Comparison of ENCODE assay signal across 8 cellular contexts in the genomic region with DNA sequence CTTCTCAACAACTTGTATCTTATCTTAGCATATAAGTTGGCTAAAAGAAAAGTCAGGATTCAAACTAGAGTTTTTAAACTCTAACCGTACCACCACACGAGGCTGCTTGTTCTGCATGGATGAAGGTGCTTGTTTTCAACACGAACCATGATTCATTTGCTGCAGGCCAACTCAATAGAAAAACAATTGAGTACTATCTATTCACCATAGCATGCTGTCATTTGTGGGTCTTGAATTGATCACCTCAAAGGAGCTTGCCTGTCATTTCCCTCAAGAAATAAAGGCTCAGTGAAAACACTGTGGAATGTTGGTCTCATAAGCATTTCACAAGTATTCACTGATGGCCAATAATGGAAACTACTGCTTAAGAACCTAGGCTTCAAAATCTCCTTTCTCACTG. TPM values are rescaled to one million over a fixed set of nuclear protein-coding genes. Genes with fewer than 3 reads are reported as not detected.
"Had no signal": no experiment of that assay in that cellular context is flagged by ENCODE, and none has a peak within 500 bp of the region (broad histone marks: within the 10 kb centered on the region; RNA-seq: fewer than 3 reads in every experiment).

No MANE protein-coding gene starts in this region.

- H3K36me3 Mint-ChIP-seq: IgD-negative memory B cell had no signal

- H3K27me3 Mint-ChIP-seq: IgD-negative memory B cell had no signal

- H3K27ac ChIP-seq: GM23248, HL-60 had no signal

- H3K4me3 ChIP-seq: GM23248 had no signal

- H3K27ac Mint-ChIP-seq: H9, IgD-negative memory B cell had no signal

- ATAC-seq: HepG2 had no signal

- DNase-seq: GM23248, GOT3, H9, HCEC 1CT, KBM-7 had no signal

- H3K4me3 Mint-ChIP-seq: H9, IgD-negative memory B cell had no signal

- H3K4me1 Mint-ChIP-seq: H9, IgD-negative memory B cell had no signal

RNA-seq across cellular contexts. Expression of a gene that starts 21.0 kb away (rescaled TPM):
- total RNA-seq: HepG2 had no signal
- polyA plus RNA-seq: HepG2, IgD-negative memory B cell had no signal
